In genomic region chr17:1601571-1601970, GRCh38 we compare ENCODE assay signal across 20 cellular contexts. TPM values are rescaled to one million over a fixed set of nuclear protein-coding genes. Genes with fewer than 3 reads are reported as not detected.
DNase-seq lines count a peak whose midpoint lies in the region; ATAC-seq, FAIRE-seq and TF ChIP-seq lines count a peak whose summit lies in the region.
"Had no signal": no experiment of that assay in that cellular context is flagged by ENCODE, and none has a peak within 500 bp of the region (broad histone marks: within the 10 kb centered on the region; RNA-seq: fewer than 3 reads in every experiment).

No MANE protein-coding gene starts in this region.

- H3K27ac Mint-ChIP-seq in GM23338 (no peak overlapping the region), neural progenitor cell (no peak overlapping the region)
- H3K27ac Mint-ChIP-seq: B cell; CD4-positive, alpha-beta memory T cell had no signal

- ATAC-seq in GM23338 (no peak), GM12878 (no peak), GM21423 (IDR thresholded peaks at IDR 0.05; ENCODE audit: unreplicated experiment) (no peak)

- H2BK5ac ChIP-seq in neuronal stem cell (ENCODE audit: low read length): no peak overlapping the region

- H2AFZ ChIP-seq in GM23338 (no peak overlapping the region), GM12878 (ENCODE audit: control insufficient read depth, low read depth, low read length) (no peak overlapping the region), neuronal stem cell (ENCODE audit: low read length) (no peak overlapping the region), neural progenitor cell (replicated peaks) (no peak overlapping the region)
- H2AFZ ChIP-seq: GM23248 had no signal

- H3K27me3 Mint-ChIP-seq in GM23338 (ENCODE audit: insufficient read depth, low read depth, poor library complexity): peaks cover 3% of the 10 kb centered on the region
- H3K27me3 Mint-ChIP-seq in neural progenitor cell (ENCODE audit: insufficient read depth, low read depth): peaks cover 4% of the 10 kb centered on the region
- H3K27me3 Mint-ChIP-seq: B cell had no signal

- in situ Hi-C loops in GM12878 (cut with MboI): no loop called here

- 97% methylated on average over 14 of the region's 14 CpGs for WGBS in GM12878 (ENCODE audit: insufficient coverage, insufficient replicate concordance, low lambda C conversion rate, missing lambda C conversion rate)
- WGBS in neuronal stem cell (ENCODE audit: extremely low coverage in 2 of 2, insufficient read length in 2 of 2, insufficient replicate concordance in 1 of 2), 2 donors: no CpG with 5 or more reads among the region's 14 CpGs

- RAD21 ChIA-PET in GM12878 (lab: Charles Lee; ENCODE audit: unreplicated experiment): no interaction called here

- H4K8ac ChIP-seq in neuronal stem cell (ENCODE audit: low read depth, low read length): peak overlapping the region; percentile 17

- TF ChIP-seq EP300 in GM12878 (IDR thresholded peaks at IDR 0.05; ENCODE audit: borderline replicate concordance in 1 of 2, control insufficient read depth in 1 of 2, low read depth in 2 of 2, low read length in 2 of 2): no peak

- peak overlapping the region; percentile 17 for H3K18ac ChIP-seq in neuronal stem cell (ENCODE audit: low read length)

- no peaks in the 10 kb centered on the region for H3K79me2 ChIP-seq in GM23338 (replicated peaks; ENCODE audit: insufficient read depth)
- H3K79me2 ChIP-seq in GM12878 (ENCODE audit: control insufficient read depth, insufficient read depth, low read length): no peaks in the 10 kb centered on the region
- H3K79me2 ChIP-seq in neural progenitor cell (ENCODE audit: low read depth): no peaks in the 10 kb centered on the region

- no peak overlapping the region for H2BK15ac ChIP-seq in neuronal stem cell (ENCODE audit: low read length)

- H3K9me3 ChIP-seq in BLaER1 treated with 17β-estradiol and CSF1 and Interleukin-3, amounts not matched to agents 10 nM and 100 nM (replicated peaks in 1 of 11): peaks cover 8 to 43% (median 30%) of the 10 kb centered on the region in 11 experiments
- H3K9me3 ChIP-seq in GM12878 (replicated peaks; ENCODE audit: control insufficient read depth, insufficient read depth, low read length): peaks cover 1% of the 10 kb centered on the region; the same call in 1 of the 3 replicates
- H3K9me3 ChIP-seq in neuronal stem cell (replicated peaks in 1 of 2; ENCODE audit: control insufficient read depth in 2 of 2, insufficient read depth in 1 of 2, low read depth in 1 of 2, low read length in 2 of 2): peaks cover 8 to 21% of the 10 kb centered on the region in 2 donors
- no peaks in the 10 kb centered on the region for H3K9me3 ChIP-seq in neural progenitor cell (ENCODE audit: low read depth)

- TF ChIP-seq POLR2A in GM12878 (IDR thresholded peaks at IDR 0.05; ENCODE audit: low read depth, low read length): no peak

- CTCF ChIA-PET in GM12878 (lab: Yijun Ruan, JAX): no interaction called here

- no peak overlapping the region for H4K91ac ChIP-seq in neuronal stem cell (ENCODE audit: low read depth, low read length, poor library complexity)

- H3K4me1 ChIP-seq in BLaER1 treated with 17β-estradiol and CSF1 and Interleukin-3, amounts not matched to agents 10 nM and 100 nM: peaks cover 10 to 39% (median 19%) of the 10 kb centered on the region in 10 experiments
- H3K4me1 ChIP-seq in GM23338 (ENCODE audit: insufficient read depth) (peaks cover 8% of the 10 kb centered on the region), GM12878 (ENCODE audit: control insufficient read depth, insufficient read depth, low read length) (peaks cover 13% of the 10 kb centered on the region), neuronal stem cell (ENCODE audit: control insufficient read depth in 2 of 2, insufficient read depth in 1 of 2, low read depth in 1 of 2, low read length in 2 of 2) (peaks cover 0 to 13% of the 10 kb centered on the region in 2 donors), neural progenitor cell (peaks cover 12% of the 10 kb centered on the region)
- H3K4me1 ChIP-seq: HAP-1 had no signal

- no peak overlapping the region for H3K4me2 ChIP-seq in BLaER1 treated with 17β-estradiol and CSF1 and Interleukin-3, amounts not matched to agents 10 nM and 100 nM
- H3K4me2 ChIP-seq in GM23338 (no peak overlapping the region), GM12878 (ENCODE audit: control insufficient read depth, insufficient read depth) (no peak overlapping the region), neuronal stem cell (ENCODE audit: insufficient read depth, low read length, poor library complexity, severe bottlenecking) (no peak overlapping the region), neural progenitor cell (no peak overlapping the region)

- no peak overlapping the region for H3K9ac ChIP-seq in BLaER1 treated with 17β-estradiol and CSF1 and Interleukin-3, amounts not matched to agents 10 nM and 100 nM
- H3K9ac ChIP-seq in GM12878 (ENCODE audit: control insufficient read depth, insufficient read depth, low read length): no peak overlapping the region
- no peak overlapping the region for H3K9ac ChIP-seq in neuronal stem cell (ENCODE audit: low read depth, low read length, poor library complexity)
- no peak overlapping the region for H3K9ac ChIP-seq in neural progenitor cell
- H3K9ac ChIP-seq: GM23248 had no signal

- H2BK12ac ChIP-seq in neuronal stem cell (ENCODE audit: low read length): no peak overlapping the region

- BruUV-seq in GM12878 (replicated peaks; lab: Mats Ljungman, UMichigan): no TSS peak

- peak overlapping the region in 6 of 10 experiments; percentile 3 to 36 (median 30); a peak in 6 of 20 replicates for H3K4me3 ChIP-seq in BLaER1 treated with 17β-estradiol and CSF1 and Interleukin-3, amounts not matched to agents 10 nM and 100 nM
- H3K4me3 ChIP-seq in GM23338 (no peak overlapping the region), GM12878 (no peak overlapping the region), neuronal stem cell (ENCODE audit: low read length in 2 of 2) (peak overlapping the region in 1 of 2 donors; percentile 16), neural progenitor cell (no peak overlapping the region)
- H3K4me3 ChIP-seq: GM23248, HAP-1 had no signal

- H3K27me3 ChIP-seq in BLaER1 treated with 17β-estradiol and CSF1 and Interleukin-3, amounts not matched to agents 10 nM and 100 nM: no peaks in the 10 kb centered on the region; a peak in 1 of 22 replicates
- no peaks in the 10 kb centered on the region for H3K27me3 ChIP-seq in GM23338 (ENCODE audit: insufficient read depth)
- no peaks in the 10 kb centered on the region for H3K27me3 ChIP-seq in GM12878 (replicated peaks in 1 of 2; ENCODE audit: control insufficient read depth in 2 of 2, insufficient read depth in 2 of 2, low read length in 1 of 2)
- H3K27me3 ChIP-seq in neuronal stem cell (ENCODE audit: control insufficient read depth in 3 of 3, insufficient read depth in 3 of 3, low read depth in 1 of 3, low read length in 3 of 3): no peaks in the 10 kb centered on the region
- no peaks in the 10 kb centered on the region for H3K27me3 ChIP-seq in neural progenitor cell

- peaks cover 10% of the 10 kb centered on the region for H3K9me3 Mint-ChIP-seq in GM23338
- H3K9me3 Mint-ChIP-seq in neural progenitor cell: peaks cover 14% of the 10 kb centered on the region

- peak overlapping the region; percentile 47 for H2AK5ac ChIP-seq in neuronal stem cell (ENCODE audit: low read depth, low read length)

- SMC1A ChIA-PET in GM12878 (lab: Charles Lee; ENCODE audit: uncharacterized antibody, unreplicated experiment): no interaction called here

- no peak for TF ChIP-seq RAD21 in GM12878 (IDR thresholded peaks at IDR 0.05; ENCODE audit: insufficient read depth, low read depth, low read length)

- peaks cover 0 to 11% (median 0%) of the 10 kb centered on the region in 11 experiments; a peak in 1 of 22 replicates for H4K20me1 ChIP-seq in BLaER1 treated with 17β-estradiol and CSF1 and Interleukin-3, amounts not matched to agents 10 nM and 100 nM
- no peaks in the 10 kb centered on the region for H4K20me1 ChIP-seq in GM23338 (replicated peaks; ENCODE audit: insufficient read depth)
- no peaks in the 10 kb centered on the region for H4K20me1 ChIP-seq in GM12878 (ENCODE audit: control insufficient read depth, insufficient read depth)
- no peaks in the 10 kb centered on the region for H4K20me1 ChIP-seq in neural progenitor cell (ENCODE audit: low read depth)

- H2BK120ac ChIP-seq in neuronal stem cell (ENCODE audit: low read depth, low read length): no peak overlapping the region

- H3K4me3 Mint-ChIP-seq in GM23338 (no peak overlapping the region), neural progenitor cell (no peak overlapping the region)
- H3K4me3 Mint-ChIP-seq: B cell; CD4-positive, alpha-beta memory T cell had no signal

- no peak for TF ChIP-seq CTCF in GM23338 (conservative IDR thresholded peaks at IDR 0.05; ENCODE audit: low read depth in 2 of 2)
- TF ChIP-seq CTCF in GM12878 (IDR thresholded peaks at IDR 0.05 in 2 of 3, conservative IDR thresholded peaks at IDR 0.05 in 1 of 3; ENCODE audit: control insufficient read depth in 2 of 3, extremely low read depth in 1 of 3, insufficient read depth in 1 of 3, low read depth in 3 of 3, low read length in 3 of 3): no peak
- TF ChIP-seq CTCF in neural progenitor cell (IDR thresholded peaks at IDR 0.05): no peak

- no peak for FAIRE-seq in GM12878 (lab: Jason Lieb, UNC)
- FAIRE-seq: GM12891, GM18507, H54 had no signal

- no peak overlapping the region for H3K27ac ChIP-seq in BLaER1 treated with 17β-estradiol and CSF1 and Interleukin-3, amounts not matched to agents 10 nM and 100 nM
- H3K27ac ChIP-seq in GM23338 (ENCODE audit: low read depth): no peak overlapping the region
- H3K27ac ChIP-seq in GM12878 (ENCODE audit: control insufficient read depth, insufficient read depth): no peak overlapping the region
- H3K27ac ChIP-seq in neuronal stem cell (replicated peaks; ENCODE audit: low read length): no peak overlapping the region
- no peak overlapping the region for H3K27ac ChIP-seq in neural progenitor cell
- H3K27ac ChIP-seq: GM23248 had no signal

- POLR2A ChIA-PET in GM12878 (lab: Charles Lee): no interaction called here

- H3K9me2 ChIP-seq in GM23338 (ENCODE audit: insufficient read depth): no peaks in the 10 kb centered on the region

- H3K23ac ChIP-seq in neuronal stem cell (ENCODE audit: low read depth, low read length, poor library complexity): peak overlapping the region; percentile 4

- H3K4me1 Mint-ChIP-seq in GM23338 (peaks cover 8% of the 10 kb centered on the region), neural progenitor cell (peaks cover 17% of the 10 kb centered on the region)
- H3K4me1 Mint-ChIP-seq: CD4-positive, alpha-beta memory T cell had no signal

- intact Hi-C loops in GM12878 (cut with micrococcal nuclease; ENCODE audit: unreplicated experiment): no loop called here

- H3F3A ChIP-seq in GM23338 (replicated peaks; ENCODE audit: low read depth) (no peaks in the 10 kb centered on the region), neural progenitor cell (ENCODE audit: low read depth) (peaks cover 5% of the 10 kb centered on the region)

- peaks cover 3% of the 10 kb centered on the region for H3K79me1 ChIP-seq in neuronal stem cell (ENCODE audit: low read depth, low read length)

- peak overlapping the region; percentile 38 for H3K14ac ChIP-seq in neuronal stem cell (ENCODE audit: low read length)

- H3K36me3 Mint-ChIP-seq in GM23338 (ENCODE audit: low read depth) (peaks cover 12% of the 10 kb centered on the region; the same call in 2 of the 3 replicates), neural progenitor cell (peaks cover 14% of the 10 kb centered on the region)
- H3K36me3 Mint-ChIP-seq: CD4-positive, alpha-beta memory T cell had no signal

- H3K36me3 ChIP-seq in BLaER1 treated with 17β-estradiol and CSF1 and Interleukin-3, amounts not matched to agents 10 nM and 100 nM: peaks cover 10 to 92% (median 71%) of the 10 kb centered on the region in 11 experiments
- H3K36me3 ChIP-seq in GM23338 (ENCODE audit: insufficient read depth): no peaks in the 10 kb centered on the region
- no peaks in the 10 kb centered on the region for H3K36me3 ChIP-seq in GM12878 (ENCODE audit: control insufficient read depth in 2 of 2, insufficient read depth in 2 of 2, low read length in 1 of 2)
- H3K36me3 ChIP-seq in neuronal stem cell (replicated peaks in 1 of 2; ENCODE audit: control insufficient read depth in 2 of 2, insufficient read depth in 2 of 2, low read length in 2 of 2): peaks cover 5 to 67% of the 10 kb centered on the region in 2 donors
- H3K36me3 ChIP-seq in neural progenitor cell: no peaks in the 10 kb centered on the region
- H3K36me3 ChIP-seq: HAP-1 had no signal

- DNase-seq in GM23338 (ENCODE audit: low spot score): peak; percentile 0
- no peak for DNase-seq in GM12878 (ENCODE audit: low read depth, low spot score)
- no peak for DNase-seq in neuronal stem cell (ENCODE audit: low spot score)
- no peak for DNase-seq in neural progenitor cell (ENCODE audit: low spot score)
- no peak for DNase-seq in NCI-H510A (lab: John Stamatoyannopoulos, UW)
- DNase-seq: C1 segment of cervical spinal cord; Calu3; CD4-positive, alpha-beta memory T cell; COR-L47; EL; GDM1; GM23248 had no signal

- peak overlapping the region; percentile 89 for H3K4ac ChIP-seq in neuronal stem cell (ENCODE audit: low read length)

RNA-seq across cellular contexts. Expression of gene SLC43A2, which starts 27.1 kb away (rescaled TPM):
- total RNA-seq in GM23338 (2014; rRNA removed; shearing (Covaris generic)): 7.1 and 9.8 TPM in 2 replicates
- 2.2 and 2.5 TPM in 2 replicates for polyA plus RNA-seq in GM23338 (2016; fragmentation: Nextera tagmentation; extraction: Ambion mirVana)
- 26.0 and 27.2 TPM in 2 replicates for total RNA-seq in GM12878 (2013; cell fraction: nucleolus; rRNA removed)
- total RNA-seq in GM12878 (2014; rRNA removed): 9.4 and 11.6 TPM in 2 replicates
- 3.5 and 4.7 TPM in 2 replicates for total RNA-seq in GM12878 (2014; rRNA removed; fragmentation: Illumina TruSeq; extraction: Trizol)
- 14.0 and 14.1 TPM in 2 replicates for total RNA-seq in GM12878 (2021)
- polyA plus RNA-seq in GM12878 (2011; ENCODE audit: low read depth): 1.0 TPM
- polyA plus RNA-seq in GM12878 (2011; rRNA removed): 1.7 and 2.9 TPM in 2 replicates
- polyA plus RNA-seq in GM12878 (2011; cell fraction: cytosol; rRNA removed): 4.9 and 6.0 TPM in 2 replicates
- 4.3 and 4.8 TPM in 2 replicates for polyA plus RNA-seq in GM12878 (2011; cell fraction: nucleus; rRNA removed)
- polyA plus RNA-seq in GM12878 (2012): 3.8 and 3.9 TPM in 2 replicates
- 1.6 and 3.9 TPM in 2 replicates for polyA plus RNA-seq in GM12878 (2014; fragmentation: Illumina TruSeq; extraction: Trizol)
- polyA plus RNA-seq in GM12878 (2014; fragmentation: Nextera tagmentation; extraction: Ambion mirVana): under 1 TPM; 0.03 to 0.13 TPM
- 12.3 and 12.6 TPM in 2 replicates for polyA plus RNA-seq in GM12878 (2014; rRNA removed)
- polyA plus RNA-seq in GM12878 (2016; fragmentation: Nextera tagmentation; extraction: Ambion mirVana): 1 to 10 TPM; 6.7 to 7.4 TPM
- 4.2 and 8.9 TPM in 2 replicates for polyA minus RNA-seq in GM12878 (2011; rRNA and poly(A)+ RNA removed)
- 2.5 and 6.4 TPM in 2 replicates for polyA minus RNA-seq in GM12878 (2011; cell fraction: cytosol; rRNA and poly(A)+ RNA removed)
- 3.9 and 6.9 TPM in 2 replicates for polyA minus RNA-seq in GM12878 (2011; cell fraction: nucleus; rRNA and poly(A)+ RNA removed)
- 11.3 TPM for polyA plus RNA-seq in neuronal stem cell (2013, experiment 1 of 2)
- polyA plus RNA-seq in neuronal stem cell (2013, experiment 2 of 2): 11.0 TPM
- 6.8 and 18.4 TPM in 2 replicates for total RNA-seq in neural progenitor cell (ENCODE audit: low replicate concordance)

RNA-seq across cellular contexts. Expression of gene PITPNA, which starts 39.0 kb away (rescaled TPM):
- 24.2 and 28.1 TPM in 2 replicates for total RNA-seq in GM23338 (2014; rRNA removed; shearing (Covaris generic))
- polyA plus RNA-seq in GM23338 (2016; fragmentation: Nextera tagmentation; extraction: Ambion mirVana) (13.0 and 14.2 TPM in 2 replicates), GM12878 (2011; rRNA removed) (45.6 and 58.4 TPM in 2 replicates), GM12878 (2014; fragmentation: Illumina TruSeq; extraction: Trizol) (67.3 and 88.1 TPM in 2 replicates), GM12878 (2014; fragmentation: Nextera tagmentation; extraction: Ambion mirVana) (10 to 100 TPM; 11.0 to 14.6 TPM), GM12878 (2014; rRNA removed) (50.4 and 51.8 TPM in 2 replicates), GM12878 (2016; fragmentation: Nextera tagmentation; extraction: Ambion mirVana) (10 to 100 TPM in 1 of 2 experiments, 1 to 10 TPM in 1; 5.2 to 41.7 TPM)
- 25.6 and 31.4 TPM in 2 replicates for total RNA-seq in GM12878 (2013; cell fraction: nucleolus; rRNA removed)
- total RNA-seq in GM12878 (2014; rRNA removed) (24.6 and 24.8 TPM in 2 replicates), GM12878 (2014; rRNA removed; fragmentation: Illumina TruSeq; extraction: Trizol) (19.7 and 21.0 TPM in 2 replicates), GM12878 (2021) (62.8 and 65.4 TPM in 2 replicates), neural progenitor cell (ENCODE audit: low replicate concordance) (25.3 and 29.6 TPM in 2 replicates)
- polyA plus RNA-seq in GM12878 (2011; ENCODE audit: low read depth): 25.9 TPM
- polyA plus RNA-seq in GM12878 (2011; cell fraction: cytosol; rRNA removed): 38.9 and 40.8 TPM in 2 replicates
- polyA plus RNA-seq in GM12878 (2011; cell fraction: nucleus; rRNA removed): 21.5 and 27.6 TPM in 2 replicates
- 27.0 and 28.6 TPM in 2 replicates for polyA plus RNA-seq in GM12878 (2012)
- 21.1 and 21.3 TPM in 2 replicates for polyA minus RNA-seq in GM12878 (2011; rRNA and poly(A)+ RNA removed)
- polyA minus RNA-seq in GM12878 (2011; cell fraction: cytosol; rRNA and poly(A)+ RNA removed): 9.2 and 10.2 TPM in 2 replicates
- 2.1 and 4.8 TPM in 2 replicates for polyA minus RNA-seq in GM12878 (2011; cell fraction: nucleus; rRNA and poly(A)+ RNA removed)
- polyA plus RNA-seq in neuronal stem cell (2013, experiment 1 of 2): 62.6 TPM
- 64.6 TPM for polyA plus RNA-seq in neuronal stem cell (2013, experiment 2 of 2)

RNA-seq across cellular contexts. Expression of gene SCARF1, which starts 44.0 kb away (rescaled TPM):
- 1.0 and 1.6 TPM in 2 replicates for total RNA-seq in GM23338 (2014; rRNA removed; shearing (Covaris generic))
- polyA plus RNA-seq in GM23338 (2016; fragmentation: Nextera tagmentation; extraction: Ambion mirVana) (0.63 and 0.76 TPM in 2 replicates), GM12878 (2011; rRNA removed) (0.27 and 0.45 TPM in 2 replicates), GM12878 (2014; fragmentation: Illumina TruSeq; extraction: Trizol) (0.26 TPM in 1 of 2 replicates, not detected in the other), GM12878 (2014; fragmentation: Nextera tagmentation; extraction: Ambion mirVana) (under 1 TPM; 0.10 to 0.15 TPM), GM12878 (2014; rRNA removed) (1.0 and 1.9 TPM in 2 replicates), GM12878 (2016; fragmentation: Nextera tagmentation; extraction: Ambion mirVana) (under 1 TPM; 0.33 to 0.54 TPM)
- 3.1 and 5.3 TPM in 2 replicates for total RNA-seq in GM12878 (2013; cell fraction: nucleolus; rRNA removed)
- total RNA-seq in GM12878 (2014; rRNA removed) (0.73 and 1.1 TPM in 2 replicates), GM12878 (2014; rRNA removed; fragmentation: Illumina TruSeq; extraction: Trizol) (0.40 and 0.51 TPM in 2 replicates), GM12878 (2021) (1.4 and 1.7 TPM in 2 replicates), neural progenitor cell (ENCODE audit: low replicate concordance) (1.1 TPM in 1 of 2 replicates, not detected in the other)
- polyA plus RNA-seq in GM12878 (2011; ENCODE audit: low read depth): 0.16 TPM
- 0.67 and 0.87 TPM in 2 replicates for polyA plus RNA-seq in GM12878 (2011; cell fraction: cytosol; rRNA removed)
- 2.6 and 3.5 TPM in 2 replicates for polyA plus RNA-seq in GM12878 (2011; cell fraction: nucleus; rRNA removed)
- 0.84 TPM in 2 replicates for polyA plus RNA-seq in GM12878 (2012)
- polyA minus RNA-seq in GM12878 (2011; rRNA and poly(A)+ RNA removed): 0.15 and 0.52 TPM in 2 replicates
- polyA minus RNA-seq in GM12878 (2011; cell fraction: cytosol; rRNA and poly(A)+ RNA removed): 0.31 and 0.53 TPM in 2 replicates
- 0.77 and 0.85 TPM in 2 replicates for polyA minus RNA-seq in GM12878 (2011; cell fraction: nucleus; rRNA and poly(A)+ RNA removed)
- 0.67 TPM for polyA plus RNA-seq in neuronal stem cell (2013, experiment 1 of 2)
- polyA plus RNA-seq in neuronal stem cell (2013, experiment 2 of 2): 0.69 TPM
- total RNA-seq: A673, GM23248 had no signal

RNA-seq across cellular contexts. Expression of gene RILP, which starts 48.1 kb away (rescaled TPM):
- total RNA-seq in GM23338 (2014; rRNA removed; shearing (Covaris generic)): 9.2 and 17.4 TPM in 2 replicates
- 8.6 and 10.8 TPM in 2 replicates for polyA plus RNA-seq in GM23338 (2016; fragmentation: Nextera tagmentation; extraction: Ambion mirVana)
- total RNA-seq in GM12878 (2013; cell fraction: nucleolus; rRNA removed): 2.9 and 5.4 TPM in 2 replicates
- total RNA-seq in GM12878 (2014; rRNA removed): 5.3 and 6.0 TPM in 2 replicates
- 2.4 and 3.3 TPM in 2 replicates for total RNA-seq in GM12878 (2014; rRNA removed; fragmentation: Illumina TruSeq; extraction: Trizol)
- 3.5 and 4.2 TPM in 2 replicates for total RNA-seq in GM12878 (2021)
- 0.72 TPM for polyA plus RNA-seq in GM12878 (2011; ENCODE audit: low read depth)
- 1.2 and 2.0 TPM in 2 replicates for polyA plus RNA-seq in GM12878 (2011; rRNA removed)
- polyA plus RNA-seq in GM12878 (2011; cell fraction: cytosol; rRNA removed): 2.3 and 2.8 TPM in 2 replicates
- 5.5 and 7.1 TPM in 2 replicates for polyA plus RNA-seq in GM12878 (2011; cell fraction: nucleus; rRNA removed)
- polyA plus RNA-seq in GM12878 (2012): 2.0 and 2.2 TPM in 2 replicates
- 0.79 and 2.6 TPM in 2 replicates for polyA plus RNA-seq in GM12878 (2014; fragmentation: Illumina TruSeq; extraction: Trizol)
- polyA plus RNA-seq in GM12878 (2014; fragmentation: Nextera tagmentation; extraction: Ambion mirVana): under 1 TPM in 1 of 2 experiments, not detected in 1; 0.60 TPM
- 6.1 and 8.1 TPM in 2 replicates for polyA plus RNA-seq in GM12878 (2014; rRNA removed)
- 1 to 10 TPM; 2.2 to 3.5 TPM for polyA plus RNA-seq in GM12878 (2016; fragmentation: Nextera tagmentation; extraction: Ambion mirVana)
- 0.80 and 0.88 TPM in 2 replicates for polyA minus RNA-seq in GM12878 (2011; rRNA and poly(A)+ RNA removed)
- polyA minus RNA-seq in GM12878 (2011; cell fraction: cytosol; rRNA and poly(A)+ RNA removed): 1.4 and 2.0 TPM in 2 replicates
- 1.5 and 3.4 TPM in 2 replicates for polyA minus RNA-seq in GM12878 (2011; cell fraction: nucleus; rRNA and poly(A)+ RNA removed)
- polyA plus RNA-seq in neuronal stem cell (2013, experiment 1 of 2): 4.3 TPM
- 4.0 TPM for polyA plus RNA-seq in neuronal stem cell (2013, experiment 2 of 2)
- 0.13 and 2.8 TPM in 2 replicates for total RNA-seq in neural progenitor cell (ENCODE audit: low replicate concordance)

Comparison
In these comparisons a context has a peak if more than half of its experiments do, and no peak if none do; other contexts are left out.
1. H3K4me3 ChIP-seq: peak in BLaER1 treated with 17β-estradiol and CSF1 and Interleukin-3, amounts not matched to agents 10 nM and 100 nM (6 of 10); none in GM23338 (single experiment), GM12878 (single experiment) and neural progenitor cell (single experiment).